Comparison of ENCODE assay signal across 12 cellular contexts in the genomic region with DNA sequence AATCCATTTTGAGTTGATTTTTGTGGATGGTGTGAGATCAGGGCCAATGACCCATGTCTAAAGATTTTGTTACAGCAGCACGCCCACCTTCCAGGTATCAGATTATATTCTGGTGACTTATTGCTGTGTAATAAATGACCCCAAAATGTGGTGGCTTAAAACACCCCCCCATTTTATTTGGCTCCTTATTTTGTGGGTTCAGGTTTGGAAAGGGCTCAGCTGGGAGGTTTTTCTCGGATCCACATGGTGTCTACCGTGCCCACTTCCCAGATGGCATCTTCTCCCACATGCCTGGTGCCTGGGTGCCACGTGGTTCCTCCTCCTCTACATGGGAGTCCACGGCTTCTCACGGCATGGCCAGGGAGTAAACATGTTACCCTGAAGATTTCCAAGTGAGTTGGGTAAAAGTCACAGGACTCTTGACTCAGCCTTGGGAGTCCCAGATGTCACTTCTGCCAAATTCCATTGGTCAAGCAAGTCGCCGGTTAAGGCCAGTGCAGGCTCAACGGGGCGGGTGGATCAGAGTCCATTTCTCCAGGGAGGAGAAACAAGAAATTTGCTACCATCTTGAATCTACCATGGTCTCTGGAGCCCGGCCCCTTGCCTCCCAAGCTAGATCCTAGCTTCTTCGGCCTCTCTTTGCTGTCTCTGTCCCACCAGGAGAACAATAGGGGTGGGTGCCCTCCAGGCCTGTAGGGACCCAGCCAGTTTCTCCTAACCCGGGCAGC.
"Had no signal": no experiment of that assay in that cellular context is flagged by ENCODE, and none has a peak within 500 bp of the region (broad histone marks: within the 10 kb centered on the region; RNA-seq: fewer than 3 reads in every experiment).

No MANE protein-coding gene starts in this region.

- H3K27ac ChIP-seq: hepatocyte, SJSA1 had no signal

- H3K79me2 ChIP-seq: hepatocyte had no signal

- H3K4me1 Mint-ChIP-seq: activated T-helper 17 cell treated with anti-CD3 and anti-CD28 coated beads, Interleukin-2, amount 50 U/mL, for 72 hours; stimulated activated memory B cell treated with anti-CD40 and anti-IgM and Interleukin-4, amounts not matched to agents 10 μg/mL and 1 μg/mL and 100 μg/mL, for 72 hours had no signal

- H3K4me2 ChIP-seq: hepatocyte had no signal

- H2AFZ ChIP-seq: hepatocyte had no signal

- H3K27me3 ChIP-seq: hepatocyte, SJSA1 had no signal

- DNase-seq: activated CD4-positive, alpha-beta memory T cell treated with anti-CD3 and anti-CD28 coated beads for 36 hours; effector CD4-positive, alpha-beta T cell; spleen; stimulated activated CD4-positive, alpha-beta T cell treated with anti-CD3 and anti-CD28 coated beads, Interleukin-1b, Interleukin-23, amount 100 ng/mL, for 48 hours; SW 1271; T-helper 9 cell; trophoblast cell had no signal

- H3K9me3 Mint-ChIP-seq: activated T-helper 17 cell treated with anti-CD3 and anti-CD28 coated beads, Interleukin-2, amount 50 U/mL, for 72 hours had no signal

- H3K36me3 ChIP-seq: SJSA1, spleen had no signal

- ATAC-seq: activated T-helper 17 cell treated with anti-CD3 and anti-CD28 coated beads, Interleukin-2, amount 50 U/mL, for 72 hours; right cardiac atrium; stimulated activated memory B cell treated with anti-CD40 and anti-IgM and Interleukin-4, amounts not matched to agents 10 μg/mL and 1 μg/mL and 100 μg/mL, for 72 hours had no signal

- H3K36me3 Mint-ChIP-seq: activated CD4-positive, alpha-beta memory T cell treated with anti-CD3 and anti-CD28 coated beads for 36 hours; stimulated activated memory B cell treated with anti-CD40 and anti-IgM and Interleukin-4, amounts not matched to agents 10 μg/mL and 1 μg/mL and 100 μg/mL, for 72 hours had no signal

- H3K27me3 Mint-ChIP-seq: activated CD4-positive, alpha-beta memory T cell treated with anti-CD3 and anti-CD28 coated beads for 36 hours; activated T-helper 17 cell treated with anti-CD3 and anti-CD28 coated beads, Interleukin-2, amount 50 U/mL, for 72 hours had no signal

- H3K4me1 ChIP-seq: SJSA1 had no signal

- H3K4me3 ChIP-seq: hepatocyte, SJSA1, spleen had no signal

- H3K4me3 Mint-ChIP-seq: activated CD4-positive, alpha-beta memory T cell treated with anti-CD3 and anti-CD28 coated beads for 36 hours; activated T-helper 17 cell treated with anti-CD3 and anti-CD28 coated beads, Interleukin-2, amount 50 U/mL, for 72 hours; stimulated activated memory B cell treated with anti-CD40 and anti-IgM and Interleukin-4, amounts not matched to agents 10 μg/mL and 1 μg/mL and 100 μg/mL, for 72 hours had no signal

- H3K27ac Mint-ChIP-seq: activated CD4-positive, alpha-beta memory T cell treated with anti-CD3 and anti-CD28 coated beads for 36 hours; activated T-helper 17 cell treated with anti-CD3 and anti-CD28 coated beads, Interleukin-2, amount 50 U/mL, for 72 hours; stimulated activated memory B cell treated with anti-CD40 and anti-IgM and Interleukin-4, amounts not matched to agents 10 μg/mL and 1 μg/mL and 100 μg/mL, for 72 hours had no signal
